21 cellular contexts compared by ENCODE assay signal in genomic region chr9:134318481-134318891, GRCh38. TPM values are rescaled to one million over a fixed set of nuclear protein-coding genes. Genes with fewer than 3 reads are reported as not detected.
DNase-seq lines count a peak whose midpoint lies in the region; FAIRE-seq and TF ChIP-seq lines count a peak whose summit lies in the region.
"Had no signal": no experiment of that assay in that cellular context is flagged by ENCODE, and none has a peak within 500 bp of the region (broad histone marks: within the 10 kb centered on the region; RNA-seq: fewer than 3 reads in every experiment).

No MANE protein-coding gene starts in this region.

- no peak overlapping the region for H3K4me3 Mint-ChIP-seq in CD14-positive monocyte
- no peak overlapping the region for H3K4me3 Mint-ChIP-seq in astrocyte (ENCODE audit: unreplicated experiment)

- DNase-seq in CD14-positive monocyte (ENCODE audit: low spot score) (peak; percentile 27), astrocyte (ENCODE audit: low read depth) (no peak), kidney (peak; percentile 66), posterior vena cava (ENCODE audit: low spot score) (peak; percentile 74), substantia nigra (lab: John Stamatoyannopoulos, UW) (no peak), GF-D8 (lab: John Stamatoyannopoulos, UW) (no peak)
- DNase-seq in stimulated activated CD8-positive, alpha-beta memory T cell treated with anti-CD3 and anti-CD28 coated beads, Interleukin-4, amount 100 ng/mL, for 48 hours: no peak
- no peak for DNase-seq in stimulated activated CD4-positive, alpha-beta T cell treated with anti-CD3 and anti-CD28 coated beads, Interleukin-12 subunit alpha, Interleukin-12 subunit beta, amount 100 ng/mL, for 4 hours
- DNase-seq: ACHN; activated CD4-positive, alpha-beta T cell treated with anti-CD3 and anti-CD28 coated beads, Interleukin-2, amount 50 U/mL, for 48 hours; activated effector memory CD4-positive, alpha-beta T cell treated with anti-CD3 and anti-CD28 coated beads, Interleukin-2, amount 50 U/mL, for 16 hours; dermis blood vessel endothelial cell; NCI-H1694; NCI-H2171; NCI-H526 had no signal

- H3K27me3 ChIP-seq in astrocyte (ENCODE audit: insufficient read depth, low read length): no peaks in the 10 kb centered on the region
- H3K27me3 ChIP-seq: adrenal gland, heart left ventricle had no signal

- no peak overlapping the region for H2AFZ ChIP-seq in astrocyte (ENCODE audit: low read depth, low read length)

- TF ChIP-seq CTCF in CD14-positive monocyte (IDR thresholded peaks at IDR 0.05) (no peak), astrocyte (IDR thresholded peaks at IDR 0.05; ENCODE audit: insufficient read depth, low read depth, low read length) (no peak), kidney (IDR thresholded peaks at IDR 0.05; ENCODE audit: borderline replicate concordance, extremely low read depth, insufficient read depth) (no peak)

- H3K36me3 ChIP-seq in astrocyte (ENCODE audit: insufficient read depth, low read length) (no peaks in the 10 kb centered on the region), kidney (ENCODE audit: control insufficient read depth in 1 of 2, insufficient read depth in 2 of 2, low read length in 2 of 2) (no peaks in the 10 kb centered on the region)
- H3K36me3 ChIP-seq: adrenal gland, HAP-1, heart left ventricle had no signal

- H3K9me3 Mint-ChIP-seq in CD14-positive monocyte (peaks cover 0 to 2% (median under 1%) of the 10 kb centered on the region in 7 donors), astrocyte (ENCODE audit: unreplicated experiment) (peaks cover 7% of the 10 kb centered on the region)

- H3K4me3 ChIP-seq in astrocyte (ENCODE audit: insufficient read depth, low read depth, low read length) (no peak overlapping the region), kidney (ENCODE audit: low read length in 2 of 2) (no peak overlapping the region)
- H3K4me3 ChIP-seq: adrenal gland, HAP-1, heart left ventricle, K562 had no signal

- H3K27ac Mint-ChIP-seq in CD14-positive monocyte (no peak overlapping the region), astrocyte (ENCODE audit: unreplicated experiment) (peak overlapping the region; percentile 86)

- H3K27ac ChIP-seq in astrocyte (ENCODE audit: low read depth, low read length): peak overlapping the region; percentile 30
- H3K27ac ChIP-seq in kidney (ENCODE audit: low read depth in 2 of 2, low read length in 2 of 2): no peak overlapping the region
- H3K27ac ChIP-seq in substantia nigra (ENCODE audit: low read depth, low read length, poor library complexity, severe bottlenecking): no peak overlapping the region
- H3K27ac ChIP-seq: adrenal gland, heart left ventricle had no signal

- FAIRE-seq in astrocyte (lab: Jason Lieb, UNC) (no peak), kidney (lab: Jason Lieb, UNC) (no peak)
- FAIRE-seq: bronchial epithelial cell, D721Med, K562 had no signal

- peaks cover 3% of the 10 kb centered on the region for H4K20me1 ChIP-seq in astrocyte (ENCODE audit: insufficient read depth, low read length)

- H3K4me1 Mint-ChIP-seq in CD14-positive monocyte (peaks cover 10% of the 10 kb centered on the region), astrocyte (ENCODE audit: low read depth, unreplicated experiment) (peaks cover 45% of the 10 kb centered on the region)

- H3K9ac ChIP-seq in astrocyte (ENCODE audit: low read length) (no peak overlapping the region), kidney (ENCODE audit: low read length in 2 of 2) (no peak overlapping the region)

- H3K27me3 Mint-ChIP-seq in CD14-positive monocyte (ENCODE audit: low read depth in 3 of 3) (peaks cover 26 to 53% (median 31%) of the 10 kb centered on the region in 3 donors), astrocyte (ENCODE audit: low read depth, unreplicated experiment) (no peaks in the 10 kb centered on the region)

- H3K9me3 ChIP-seq in astrocyte (ENCODE audit: insufficient read depth, low read depth, low read length) (no peaks in the 10 kb centered on the region), kidney (ENCODE audit: control insufficient read depth in 1 of 2, low read length in 2 of 2) (no peaks in the 10 kb centered on the region)
- H3K9me3 ChIP-seq: adrenal gland, HAP-1 had no signal

- peak overlapping the region; percentile 64 for H3K4me2 ChIP-seq in astrocyte (ENCODE audit: low read length)

- no peaks in the 10 kb centered on the region for H3K79me2 ChIP-seq in astrocyte (ENCODE audit: insufficient read depth, low read length)

- H3K4me1 ChIP-seq in astrocyte (ENCODE audit: insufficient read depth, low read length) (peaks cover 31% of the 10 kb centered on the region), kidney (ENCODE audit: control insufficient read depth in 1 of 2, insufficient read depth in 1 of 2, low read depth in 1 of 2, low read length in 2 of 2) (peaks cover 13 to 20% of the 10 kb centered on the region in 2 donors)
- H3K4me1 ChIP-seq: adrenal gland, HAP-1 had no signal

- intact Hi-C loops in CD14-positive monocyte (cut with micrococcal nuclease) (loop anchor here in 1 of 2 donors (5.0 kb wide), 1 partner anchor 146 kb away; no protein-coding TSS in a partner anchor), kidney (cut with DNase I) (no loop called here), posterior vena cava (cut with DNase I) (no loop called here)

- no peaks in the 10 kb centered on the region for H3K36me3 Mint-ChIP-seq in CD14-positive monocyte
- peaks cover 4% of the 10 kb centered on the region for H3K36me3 Mint-ChIP-seq in astrocyte (ENCODE audit: low read depth, unreplicated experiment)

RNA-seq across cellular contexts. Expression of gene RXRA, which starts 7.8 kb away (rescaled TPM):
- polyA plus RNA-seq in CD14-positive monocyte (10 to 100 TPM; 15.8 to 23.2 TPM), kidney (ENCODE audit: insufficient read depth, low read depth, low replicate concordance) (24.0 TPM)
- total RNA-seq in astrocyte (33.4 and 33.7 TPM in 2 replicates), kidney (49.5 TPM), posterior vena cava (10 to 100 TPM; 41.5 to 44.7 TPM)

Comparison
In these comparisons a context has a peak if more than half of its experiments do, and no peak if none do; other contexts are left out.
1. DNase-seq: peak in CD14-positive monocyte (single experiment), kidney (single experiment) and posterior vena cava (single experiment); none in astrocyte (single experiment), stimulated activated CD8-positive, alpha-beta memory T cell treated with anti-CD3 and anti-CD28 coated beads, Interleukin-4, amount 100 ng/mL, for 48 hours (single experiment), substantia nigra (0 of 49), stimulated activated CD4-positive, alpha-beta T cell treated with anti-CD3 and anti-CD28 coated beads, Interleukin-12 subunit alpha, Interleukin-12 subunit beta, amount 100 ng/mL, for 4 hours (single experiment) and GF-D8 (single experiment).